ENCODE assay signal across 8 cellular contexts in the genomic region with DNA sequence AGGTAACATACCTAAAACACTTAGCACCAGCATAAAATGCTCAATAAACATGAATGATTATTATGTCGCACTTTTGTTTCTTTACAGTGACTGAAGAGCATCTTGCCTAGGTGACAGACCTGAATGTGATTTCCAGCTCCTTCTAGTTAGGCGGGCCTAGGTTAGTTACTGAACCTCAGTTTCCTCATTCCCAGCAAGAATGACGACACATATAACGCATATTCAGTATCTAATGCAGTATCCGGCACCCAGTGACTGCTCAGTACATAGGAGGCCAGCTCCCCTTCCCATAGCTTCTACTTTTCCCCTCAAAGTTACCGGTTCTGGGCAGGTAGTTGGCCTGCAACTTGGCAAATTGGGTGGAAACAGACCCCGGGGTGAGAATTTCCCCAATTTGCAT. TPM values are rescaled to one million over a fixed set of nuclear protein-coding genes. Genes with fewer than 3 reads are reported as not detected.
DNase-seq lines count a peak whose midpoint lies in the region; ATAC-seq and TF ChIP-seq lines count a peak whose summit lies in the region.

No MANE protein-coding gene starts in this region.

- H3K9ac ChIP-seq in SU-DHL-6 (ENCODE audit: low read length) (peak overlapping the region; percentile 80), stomach smooth muscle (ENCODE audit: low read length in 2 of 2) (peak overlapping the region in 1 of 2 donors; percentile 42)

- peaks cover 12% of the 10 kb centered on the region for H3K4me1 ChIP-seq in stomach smooth muscle (ENCODE audit: control insufficient read depth, insufficient read depth, low read length)

- peak overlapping the region; percentile 96 for H3K4me2 ChIP-seq in SU-DHL-6 (ENCODE audit: low read depth, low read length, poor library complexity, severe bottlenecking)

- no peaks in the 10 kb centered on the region for H4K20me1 ChIP-seq in SU-DHL-6 (ENCODE audit: low read depth, low read length)

- H3F3A ChIP-seq in SU-DHL-6 (ENCODE audit: insufficient read depth): no peaks in the 10 kb centered on the region

- H3K27ac ChIP-seq in SU-DHL-6 (ENCODE audit: low read depth, low read length) (no peak overlapping the region), stomach smooth muscle (ENCODE audit: low read length) (no peak overlapping the region)

- H3K27me3 Mint-ChIP-seq in activated T-cell treated with anti-CD3 and anti-CD28 coated beads, Interleukin-2, amount 50 U/mL, for 72 hours (ENCODE audit: low read depth): no peaks in the 10 kb centered on the region

- H3K4me3 ChIP-seq in SU-DHL-6 (ENCODE audit: insufficient read depth, low read length, poor library complexity, severe bottlenecking) (peak overlapping the region; percentile 69), fibroblast of the aortic adventitia (ENCODE audit: low read depth, low read length) (peak overlapping the region; percentile 77), stomach smooth muscle (ENCODE audit: low read length in 2 of 2) (peak overlapping the region; percentile 48 to 78)

- ATAC-seq in activated T-cell treated with anti-CD3 and anti-CD28 coated beads, Interleukin-2, amount 50 U/mL, for 72 hours (replicated peaks in 1 of 2): no peak
- ATAC-seq in HG02571 (IDR thresholded peaks at IDR 0.05; ENCODE audit: unreplicated experiment): no peak

- H3K27ac Mint-ChIP-seq in activated T-cell treated with anti-CD3 and anti-CD28 coated beads, Interleukin-2, amount 50 U/mL, for 72 hours: peak overlapping the region; percentile 82

- H3K9me3 Mint-ChIP-seq in activated T-cell treated with anti-CD3 and anti-CD28 coated beads, Interleukin-2, amount 50 U/mL, for 72 hours: no peaks in the 10 kb centered on the region

- H3K36me3 ChIP-seq in SU-DHL-6 (ENCODE audit: low read length) (no peaks in the 10 kb centered on the region), stomach smooth muscle (ENCODE audit: control insufficient read depth in 2 of 2, insufficient read depth in 2 of 2, low read length in 2 of 2) (peaks cover 0 to 6% of the 10 kb centered on the region in 2 donors)

- no peak for DNase-seq in activated T-cell treated with anti-CD3 and anti-CD28 coated beads, Interleukin-2, amount 50 U/mL, for 72 hours
- DNase-seq in activated T-cell treated with anti-CD3 and anti-CD28 coated beads, Interleukin-2, amount 50 U/mL, for 48 hours: no peak
- DNase-seq in fibroblast of the aortic adventitia (ENCODE audit: low read depth) (no peak), NCI-H2107 treated with DMSO at 0.1 percent for 48 hours (lab: John Stamatoyannopoulos, UW; ENCODE audit: unreplicated experiment) (no peak), NCI-H2081 (lab: John Stamatoyannopoulos, UW) (no peak)

- H3K27me3 ChIP-seq in SU-DHL-6 (ENCODE audit: low read length) (no peaks in the 10 kb centered on the region), stomach smooth muscle (ENCODE audit: control insufficient read depth in 1 of 2, insufficient read depth in 2 of 2, low read length in 2 of 2) (no peaks in the 10 kb centered on the region)

- peak overlapping the region; percentile 90 for H2AFZ ChIP-seq in SU-DHL-6 (ENCODE audit: low read depth, low read length, severe bottlenecking)

- H3K4me3 Mint-ChIP-seq in activated T-cell treated with anti-CD3 and anti-CD28 coated beads, Interleukin-2, amount 50 U/mL, for 72 hours: peak overlapping the region; percentile 97 to 98

- H3K36me3 Mint-ChIP-seq in activated T-cell treated with anti-CD3 and anti-CD28 coated beads, Interleukin-2, amount 50 U/mL, for 72 hours (ENCODE audit: insufficient read depth in 2 of 2): peaks cover 5 to 8% of the 10 kb centered on the region in 2 donors

- H3K4me1 Mint-ChIP-seq in activated T-cell treated with anti-CD3 and anti-CD28 coated beads, Interleukin-2, amount 50 U/mL, for 72 hours (ENCODE audit: low read depth): peaks cover 25% of the 10 kb centered on the region

- H3K79me2 ChIP-seq in SU-DHL-6 (ENCODE audit: insufficient read depth, low read length): peaks cover 13% of the 10 kb centered on the region; the same call in 1 of the 2 replicates

- H3K9me3 ChIP-seq in SU-DHL-6 (ENCODE audit: insufficient read depth, low read length) (no peaks in the 10 kb centered on the region), stomach smooth muscle (ENCODE audit: control insufficient read depth in 2 of 2, low read length in 2 of 2) (no peaks in the 10 kb centered on the region)

- TF ChIP-seq CTCF in SU-DHL-6 (IDR thresholded peaks at IDR 0.05; ENCODE audit: insufficient read depth, low read length, poor library complexity, severe bottlenecking) (no peak), fibroblast of the aortic adventitia (IDR thresholded peaks at IDR 0.05; ENCODE audit: insufficient read depth, low read length) (no peak)

- H3K9me2 ChIP-seq in SU-DHL-6 (replicated peaks; ENCODE audit: insufficient read depth, low read length): no peaks in the 10 kb centered on the region

RNA-seq across cellular contexts. Expression of gene AUNIP, which starts 0.8 kb away (rescaled TPM):
- total RNA-seq in activated T-cell treated with anti-CD3 and anti-CD28 coated beads, Interleukin-2, amount 50 U/mL, for 72 hours: 1 to 10 TPM; 6.9 to 9.9 TPM
- 4.8 TPM in 1 of 2 replicates, not detected in the other for total RNA-seq in fibroblast of the aortic adventitia (ENCODE audit: low replicate concordance)

RNA-seq across cellular contexts. Expression of gene PAQR7, which starts 17.0 kb away (rescaled TPM):
- total RNA-seq in activated T-cell treated with anti-CD3 and anti-CD28 coated beads, Interleukin-2, amount 50 U/mL, for 72 hours: 1 to 10 TPM; 4.6 to 5.1 TPM
- total RNA-seq in fibroblast of the aortic adventitia (ENCODE audit: low replicate concordance): 2.8 and 6.9 TPM in 2 replicates

RNA-seq across cellular contexts. Expression of gene MTFR1L, which starts 38.7 kb away (rescaled TPM):
- 10 to 100 TPM; 34.0 to 39.1 TPM for total RNA-seq in activated T-cell treated with anti-CD3 and anti-CD28 coated beads, Interleukin-2, amount 50 U/mL, for 72 hours
- total RNA-seq in fibroblast of the aortic adventitia (ENCODE audit: low replicate concordance): 44.6 and 164 TPM in 2 replicates

RNA-seq across cellular contexts. Expression of gene STMN1, which starts 47.7 kb away (rescaled TPM):
- 100 to 1,000 TPM; 379 to 478 TPM for total RNA-seq in activated T-cell treated with anti-CD3 and anti-CD28 coated beads, Interleukin-2, amount 50 U/mL, for 72 hours
- total RNA-seq in fibroblast of the aortic adventitia (ENCODE audit: low replicate concordance): 89.5 and 137 TPM in 2 replicates

RNA-seq across cellular contexts. Expression of gene SELENON, which starts 58.5 kb away (rescaled TPM):
- 10 to 100 TPM; 29.5 to 31.1 TPM for total RNA-seq in activated T-cell treated with anti-CD3 and anti-CD28 coated beads, Interleukin-2, amount 50 U/mL, for 72 hours
- total RNA-seq in fibroblast of the aortic adventitia (ENCODE audit: low replicate concordance): 10.2 and 35.0 TPM in 2 replicates
